Comparison of ENCODE assay signal across 1 cellular context in the genomic region with DNA sequence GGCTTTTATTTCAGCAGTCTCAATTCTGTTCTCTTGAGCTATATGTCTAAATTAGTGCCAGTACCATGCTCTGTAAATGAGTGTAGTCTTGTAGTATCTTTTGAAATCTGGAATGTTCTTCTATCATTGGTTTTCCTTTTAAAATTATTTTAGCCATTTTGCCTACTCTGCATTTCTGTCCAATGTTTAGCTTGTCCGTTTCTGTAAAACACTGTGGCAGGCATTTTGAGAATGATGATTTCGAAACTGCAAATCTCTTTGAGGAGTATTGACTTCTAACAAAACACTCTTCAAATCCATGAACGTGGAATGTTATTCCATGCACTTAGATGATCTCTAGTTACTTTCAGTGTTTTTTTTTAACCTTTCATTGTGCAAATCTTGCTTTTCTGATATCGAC.
TF ChIP-seq lines count a peak whose summit lies in the region.

No MANE protein-coding gene starts in this region.

TF ChIP-seq in HepG2, 621 proteins besides CTCF, POLR2A, EP300 and RAD21:
- TF ChIP-seq, protein P1, sequence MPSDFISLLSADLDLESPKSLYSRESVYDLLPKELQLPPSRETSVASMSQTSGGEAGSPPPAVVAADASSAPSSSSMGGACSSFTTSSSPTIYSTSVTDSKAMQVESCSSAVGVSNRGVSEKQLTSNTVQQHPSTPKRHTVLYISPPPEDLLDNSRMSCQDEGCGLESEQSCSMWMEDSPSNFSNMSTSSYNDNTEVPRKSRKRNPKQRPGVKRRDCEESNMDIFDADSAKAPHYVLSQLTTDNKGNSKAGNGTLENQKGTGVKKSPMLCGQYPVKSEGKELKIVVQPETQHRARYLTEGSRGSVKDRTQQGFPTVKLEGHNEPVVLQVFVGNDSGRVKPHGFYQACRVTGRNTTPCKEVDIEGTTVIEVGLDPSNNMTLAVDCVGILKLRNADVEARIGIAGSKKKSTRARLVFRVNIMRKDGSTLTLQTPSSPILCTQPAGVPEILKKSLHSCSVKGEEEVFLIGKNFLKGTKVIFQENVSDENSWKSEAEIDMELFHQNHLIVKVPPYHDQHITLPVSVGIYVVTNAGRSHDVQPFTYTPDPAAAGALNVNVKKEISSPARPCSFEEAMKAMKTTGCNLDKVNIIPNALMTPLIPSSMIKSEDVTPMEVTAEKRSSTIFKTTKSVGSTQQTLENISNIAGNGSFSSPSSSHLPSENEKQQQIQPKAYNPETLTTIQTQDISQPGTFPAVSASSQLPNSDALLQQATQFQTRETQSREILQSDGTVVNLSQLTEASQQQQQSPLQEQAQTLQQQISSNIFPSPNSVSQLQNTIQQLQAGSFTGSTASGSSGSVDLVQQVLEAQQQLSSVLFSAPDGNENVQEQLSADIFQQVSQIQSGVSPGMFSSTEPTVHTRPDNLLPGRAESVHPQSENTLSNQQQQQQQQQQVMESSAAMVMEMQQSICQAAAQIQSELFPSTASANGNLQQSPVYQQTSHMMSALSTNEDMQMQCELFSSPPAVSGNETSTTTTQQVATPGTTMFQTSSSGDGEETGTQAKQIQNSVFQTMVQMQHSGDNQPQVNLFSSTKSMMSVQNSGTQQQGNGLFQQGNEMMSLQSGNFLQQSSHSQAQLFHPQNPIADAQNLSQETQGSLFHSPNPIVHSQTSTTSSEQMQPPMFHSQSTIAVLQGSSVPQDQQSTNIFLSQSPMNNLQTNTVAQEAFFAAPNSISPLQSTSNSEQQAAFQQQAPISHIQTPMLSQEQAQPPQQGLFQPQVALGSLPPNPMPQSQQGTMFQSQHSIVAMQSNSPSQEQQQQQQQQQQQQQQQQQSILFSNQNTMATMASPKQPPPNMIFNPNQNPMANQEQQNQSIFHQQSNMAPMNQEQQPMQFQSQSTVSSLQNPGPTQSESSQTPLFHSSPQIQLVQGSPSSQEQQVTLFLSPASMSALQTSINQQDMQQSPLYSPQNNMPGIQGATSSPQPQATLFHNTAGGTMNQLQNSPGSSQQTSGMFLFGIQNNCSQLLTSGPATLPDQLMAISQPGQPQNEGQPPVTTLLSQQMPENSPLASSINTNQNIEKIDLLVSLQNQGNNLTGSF (CRISPR knock-in tag; IDR thresholded peaks at IDR 0.05) = no peak
- TF ChIP-seq CEBPG (CRISPR knock-in tag; IDR thresholded peaks at IDR 0.05) (peak; percentile 16; the same call in 1 of the 2 replicates), MAFK (conservative IDR thresholded peaks at IDR 0.05 in 1 of 2, IDR thresholded peaks at IDR 0.05 in 1 of 2; ENCODE audit: low read length in 2 of 2) (peak; percentile 80 to 87), MAFF (IDR thresholded peaks at IDR 0.05; ENCODE audit: low read depth, low read length) (peak; percentile 80)
- TF ChIP-seq, protein P2, sequence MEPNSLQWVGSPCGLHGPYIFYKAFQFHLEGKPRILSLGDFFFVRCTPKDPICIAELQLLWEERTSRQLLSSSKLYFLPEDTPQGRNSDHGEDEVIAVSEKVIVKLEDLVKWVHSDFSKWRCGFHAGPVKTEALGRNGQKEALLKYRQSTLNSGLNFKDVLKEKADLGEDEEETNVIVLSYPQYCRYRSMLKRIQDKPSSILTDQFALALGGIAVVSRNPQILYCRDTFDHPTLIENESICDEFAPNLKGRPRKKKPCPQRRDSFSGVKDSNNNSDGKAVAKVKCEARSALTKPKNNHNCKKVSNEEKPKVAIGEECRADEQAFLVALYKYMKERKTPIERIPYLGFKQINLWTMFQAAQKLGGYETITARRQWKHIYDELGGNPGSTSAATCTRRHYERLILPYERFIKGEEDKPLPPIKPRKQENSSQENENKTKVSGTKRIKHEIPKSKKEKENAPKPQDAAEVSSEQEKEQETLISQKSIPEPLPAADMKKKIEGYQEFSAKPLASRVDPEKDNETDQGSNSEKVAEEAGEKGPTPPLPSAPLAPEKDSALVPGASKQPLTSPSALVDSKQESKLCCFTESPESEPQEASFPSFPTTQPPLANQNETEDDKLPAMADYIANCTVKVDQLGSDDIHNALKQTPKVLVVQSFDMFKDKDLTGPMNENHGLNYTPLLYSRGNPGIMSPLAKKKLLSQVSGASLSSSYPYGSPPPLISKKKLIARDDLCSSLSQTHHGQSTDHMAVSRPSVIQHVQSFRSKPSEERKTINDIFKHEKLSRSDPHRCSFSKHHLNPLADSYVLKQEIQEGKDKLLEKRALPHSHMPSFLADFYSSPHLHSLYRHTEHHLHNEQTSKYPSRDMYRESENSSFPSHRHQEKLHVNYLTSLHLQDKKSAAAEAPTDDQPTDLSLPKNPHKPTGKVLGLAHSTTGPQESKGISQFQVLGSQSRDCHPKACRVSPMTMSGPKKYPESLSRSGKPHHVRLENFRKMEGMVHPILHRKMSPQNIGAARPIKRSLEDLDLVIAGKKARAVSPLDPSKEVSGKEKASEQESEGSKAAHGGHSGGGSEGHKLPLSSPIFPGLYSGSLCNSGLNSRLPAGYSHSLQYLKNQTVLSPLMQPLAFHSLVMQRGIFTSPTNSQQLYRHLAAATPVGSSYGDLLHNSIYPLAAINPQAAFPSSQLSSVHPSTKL (CRISPR knock-in tag; IDR thresholded peaks at IDR 0.05) = peak; percentile 33; the same call in 1 of the 2 replicates
